Comparison of ENCODE assay signal across 10 cellular contexts in genomic region chr14:35229495-35230089, GRCh38.
DNase-seq lines count a peak whose midpoint lies in the region; ATAC-seq, FAIRE-seq and TF ChIP-seq lines count a peak whose summit lies in the region.
"Had no signal": no experiment of that assay in that cellular context is flagged by ENCODE, and none has a peak within 500 bp of the region (broad histone marks: within the 10 kb centered on the region; RNA-seq: fewer than 3 reads in every experiment).

No MANE protein-coding gene starts in this region.

- H3K9me3 ChIP-seq in Panc1 (ENCODE audit: control insufficient read depth, insufficient read depth, low read depth, low read length), result no peaks in the 10 kb centered on the region
- H3K9me3 ChIP-seq in effector memory CD4-positive, alpha-beta T cell (ENCODE audit: control insufficient read depth, low read length), result no peaks in the 10 kb centered on the region
- H3K9me3 ChIP-seq: upper lobe of left lung had no signal

- no peaks in the 10 kb centered on the region for H3K9me3 Mint-ChIP-seq in CD14-positive monocyte

- no peak overlapping the region for H3K4me3 Mint-ChIP-seq in CD14-positive monocyte

- no TSS peak for BruUV-seq in Panc1 (replicated peaks; lab: Mats Ljungman, UMichigan)

- H3K36me3 ChIP-seq in Panc1 (ENCODE audit: control insufficient read depth, insufficient read depth, low read length), result no peaks in the 10 kb centered on the region
- no peaks in the 10 kb centered on the region for H3K36me3 ChIP-seq in effector memory CD4-positive, alpha-beta T cell (ENCODE audit: control insufficient read depth, insufficient read depth, low read length)
- H3K36me3 ChIP-seq: upper lobe of left lung had no signal

- FAIRE-seq in GM19239 (lab: Jason Lieb, UNC), result peak; percentile 80
- FAIRE-seq: H1 had no signal

- POLR2A ChIA-PET in Panc1 (lab: Charles Lee), result no interaction called here

- H3K36me3 Mint-ChIP-seq in CD14-positive monocyte, result peaks cover 5 to 6% of the 10 kb centered on the region in 2 donors

- peaks cover 0 to 3% (median 0%) of the 10 kb centered on the region in 3 donors for H3K27me3 Mint-ChIP-seq in CD14-positive monocyte (ENCODE audit: low read depth in 3 of 3)

- intact Hi-C loops in CD14-positive monocyte (cut with micrococcal nuclease), result loop anchor here in 1 of 2 donors (5.0 kb wide), 1 partner anchor 178 kb away; no protein-coding TSS in a partner anchor
- intact Hi-C loops in Panc1 (cut with micrococcal nuclease; ENCODE audit: unreplicated experiment), result no loop called here

- no peak overlapping the region for H3K27ac ChIP-seq in Panc1 (ENCODE audit: low read length)
- no peak overlapping the region for H3K27ac ChIP-seq in effector memory CD4-positive, alpha-beta T cell (ENCODE audit: insufficient read depth, low read length, poor library complexity, severe bottlenecking)
- H3K27ac ChIP-seq: upper lobe of left lung had no signal

- peaks cover 41% of the 10 kb centered on the region for H3K4me1 Mint-ChIP-seq in CD14-positive monocyte

- in situ Hi-C loops in Panc1 (cut with HindIII; ENCODE audit: low pct_unique_long_range_greater_than_20kb, low sequenced_read_pairs), result no loop called here

- peak overlapping the region in 2 of 7 donors; percentile 74 to 79 for H3K27ac Mint-ChIP-seq in CD14-positive monocyte

- CTCF ChIA-PET in Panc1 (lab: Charles Lee), result interaction anchor here (0.6 to 0.7 kb wide), 2 partner anchors 80 to 184 kb away, joined by 4 to 7 read pairs; no protein-coding TSS in a partner anchor

- H3K4me3 ChIP-seq in Panc1 (ENCODE audit: low read depth in 2 of 2, low read length in 2 of 2), result no peak overlapping the region
- no peak overlapping the region for H3K4me3 ChIP-seq in effector memory CD4-positive, alpha-beta T cell (ENCODE audit: insufficient read depth, low read depth, low read length, poor library complexity, severe bottlenecking)
- H3K4me3 ChIP-seq: upper lobe of left lung had no signal

- TF ChIP-seq CTCF in CD14-positive monocyte (IDR thresholded peaks at IDR 0.05), result peak; percentile 56
- TF ChIP-seq CTCF in Panc1 (IDR thresholded peaks at IDR 0.05), result peak; percentile 23; the same call in 1 of the 2 replicates

- no peaks in the 10 kb centered on the region for H3K4me1 ChIP-seq in Panc1 (ENCODE audit: control insufficient read depth, insufficient read depth, low read length)
- no peaks in the 10 kb centered on the region for H3K4me1 ChIP-seq in effector memory CD4-positive, alpha-beta T cell (ENCODE audit: control insufficient read depth, insufficient read depth, low read length, poor library complexity, severe bottlenecking)

- no peaks in the 10 kb centered on the region for H3K27me3 ChIP-seq in Panc1 (ENCODE audit: control insufficient read depth, insufficient read depth, low read length)
- no peaks in the 10 kb centered on the region for H3K27me3 ChIP-seq in effector memory CD4-positive, alpha-beta T cell (replicated peaks; ENCODE audit: control insufficient read depth, insufficient read depth, low read length, poor library complexity, severe bottlenecking)
- H3K27me3 ChIP-seq: upper lobe of left lung had no signal

- DNase-seq in CD14-positive monocyte (ENCODE audit: low spot score) (no peak), GM19239 (ENCODE audit: insufficient read length, low spot score) (no peak), Panc1 (ENCODE audit: low read depth, low spot score) (no peak), germinal center (ENCODE audit: low spot score) (peak; percentile 43), nucleus accumbens (lab: John Stamatoyannopoulos, UW) (no peak), cerebellum (ENCODE audit: low spot score) (no peak)
- DNase-seq in effector memory CD4-positive, alpha-beta T cell, result no peak
- DNase-seq: upper lobe of left lung had no signal

- no peak for ATAC-seq in Panc1
- ATAC-seq in HG02623 (IDR thresholded peaks at IDR 0.05; ENCODE audit: unreplicated experiment), result no peak
